18 cellular contexts compared by ENCODE assay signal in genomic region chr20:25626779-25627178, GRCh38. TPM values are rescaled to one million over a fixed set of nuclear protein-coding genes. Genes with fewer than 3 reads are reported as not detected.
DNase-seq lines count a peak whose midpoint lies in the region; ATAC-seq, FAIRE-seq and TF ChIP-seq lines count a peak whose summit lies in the region.
"Had no signal": no experiment of that assay in that cellular context is flagged by ENCODE, and none has a peak within 500 bp of the region (broad histone marks: within the 10 kb centered on the region; RNA-seq: fewer than 3 reads in every experiment).

No MANE protein-coding gene starts in this region.

- H3K27me3 ChIP-seq in endodermal cell (ENCODE audit: control insufficient read depth, insufficient read depth, low read length, poor library complexity, severe bottlenecking) (no peaks in the 10 kb centered on the region), esophagus squamous epithelium (no peaks in the 10 kb centered on the region)

- TF ChIP-seq CTCF in endodermal cell (conservative IDR thresholded peaks at IDR 0.05) (no peak), esophagus squamous epithelium (IDR thresholded peaks at IDR 0.05) (no peak)

- no peak overlapping the region for H3K27ac ChIP-seq in endodermal cell (ENCODE audit: low read depth, low read length)
- H3K27ac ChIP-seq in esophagus squamous epithelium: no peak overlapping the region

- H3K27ac Mint-ChIP-seq in endodermal cell: peak overlapping the region; percentile 89
- H3K27ac Mint-ChIP-seq in activated CD8-positive, alpha-beta T cell treated with anti-CD3 and anti-CD28 coated beads, Interleukin-2, amount 10 ng/mL, durations not matched to agents 7 days and 5 days: no peak overlapping the region
- H3K27ac Mint-ChIP-seq: B cell; CD4-positive, alpha-beta T cell; HFFc6 had no signal

- intact Hi-C loops in esophagus squamous epithelium (cut with DNase I): no loop called here

- no peak overlapping the region for H3K9ac ChIP-seq in endodermal cell (ENCODE audit: extremely low read depth, low read length, poor library complexity, severe bottlenecking)

- H3K36me3 ChIP-seq in endodermal cell (ENCODE audit: control insufficient read depth, insufficient read depth, low read length) (no peaks in the 10 kb centered on the region), esophagus squamous epithelium (no peaks in the 10 kb centered on the region)
- H3K36me3 ChIP-seq: HAP-1 had no signal

- no peak for FAIRE-seq in GM12892 (lab: Jason Lieb, UNC)
- FAIRE-seq: A204.1, D721Med, GM12878, HTR-8/SVneo had no signal

- H3K9me3 Mint-ChIP-seq in endodermal cell: peaks cover 40% of the 10 kb centered on the region
- H3K9me3 Mint-ChIP-seq in activated CD8-positive, alpha-beta T cell treated with anti-CD3 and anti-CD28 coated beads, Interleukin-2, amount 10 ng/mL, durations not matched to agents 7 days and 5 days (ENCODE audit: insufficient read depth): peaks cover 26% of the 10 kb centered on the region
- H3K9me3 Mint-ChIP-seq: HFFc6 had no signal

- H3K4me3 Mint-ChIP-seq in endodermal cell: peak overlapping the region; percentile 36
- no peak overlapping the region for H3K4me3 Mint-ChIP-seq in activated CD8-positive, alpha-beta T cell treated with anti-CD3 and anti-CD28 coated beads, Interleukin-2, amount 10 ng/mL, durations not matched to agents 7 days and 5 days
- H3K4me3 Mint-ChIP-seq: B cell, HFFc6 had no signal

- TF ChIP-seq POLR2A in GM12892 (IDR thresholded peaks at IDR 0.05; ENCODE audit: low read depth, low read length): no peak
- no peak for TF ChIP-seq POLR2A in esophagus squamous epithelium (IDR thresholded peaks at IDR 0.05)

- H3K4me3 ChIP-seq in endodermal cell (ENCODE audit: low read length) (peak overlapping the region; percentile 92), esophagus squamous epithelium (no peak overlapping the region)
- H3K4me3 ChIP-seq: GM12878, HAP-1 had no signal

- peaks cover 21% of the 10 kb centered on the region for H3K36me3 Mint-ChIP-seq in endodermal cell (ENCODE audit: low read depth)
- H3K36me3 Mint-ChIP-seq in activated CD8-positive, alpha-beta T cell treated with anti-CD3 and anti-CD28 coated beads, Interleukin-2, amount 10 ng/mL, durations not matched to agents 7 days and 5 days (ENCODE audit: low read depth): peaks cover 16% of the 10 kb centered on the region

- H3K4me1 Mint-ChIP-seq in endodermal cell: peaks cover 24% of the 10 kb centered on the region
- H3K4me1 Mint-ChIP-seq in activated CD8-positive, alpha-beta T cell treated with anti-CD3 and anti-CD28 coated beads, Interleukin-2, amount 10 ng/mL, durations not matched to agents 7 days and 5 days (ENCODE audit: low read depth): peaks cover 18% of the 10 kb centered on the region

- no peak for ATAC-seq in activated CD8-positive, alpha-beta T cell treated with anti-CD3 and anti-CD28 coated beads, Interleukin-2, amount 10 ng/mL, durations not matched to agents 7 days and 5 days
- ATAC-seq: GM12878 had no signal

- CTCF ChIA-PET in activated CD8-positive, alpha-beta T cell treated with anti-CD3 and anti-CD28 coated beads, Interleukin-2, amount 10 ng/mL, durations not matched to agents 7 days and 5 days (lab: Charles Lee): interaction anchor here (1.6 kb wide), 1 partner anchor 93 kb away, joined by 3 read pairs; no protein-coding TSS in a partner anchor

- POLR2A ChIA-PET in activated CD8-positive, alpha-beta T cell treated with anti-CD3 and anti-CD28 coated beads, Interleukin-2, amount 10 ng/mL, durations not matched to agents 7 days and 5 days (lab: Charles Lee): no interaction called here

- H3K9me3 ChIP-seq in endodermal cell (ENCODE audit: control insufficient read depth, low read length) (peaks cover 7% of the 10 kb centered on the region), esophagus squamous epithelium (no peaks in the 10 kb centered on the region)
- H3K9me3 ChIP-seq: HAP-1 had no signal

- DNase-seq in EL (peak; percentile 4), ELR (ENCODE audit: low read depth) (peak; percentile 16), NCI-H460 (ENCODE audit: extremely low read depth, low read depth) (peak; percentile 25), endodermal cell (peak; percentile 82), GM12892 (ENCODE audit: insufficient read length) (no peak), esophagus squamous epithelium (lab: John Stamatoyannopoulos, UW) (no peak)
- no peak for DNase-seq in activated CD8-positive, alpha-beta T cell treated with anti-CD3 and anti-CD28 coated beads, Interleukin-2, amount 10 ng/mL, durations not matched to agents 7 days and 5 days
- DNase-seq: C1 segment of cervical spinal cord; CD4-positive, alpha-beta T cell; DND-41; GOT3; HFFc6 had no signal

- H3K27me3 Mint-ChIP-seq in endodermal cell (ENCODE audit: insufficient read depth): peaks cover 7% of the 10 kb centered on the region
- no peaks in the 10 kb centered on the region for H3K27me3 Mint-ChIP-seq in activated CD8-positive, alpha-beta T cell treated with anti-CD3 and anti-CD28 coated beads, Interleukin-2, amount 10 ng/mL, durations not matched to agents 7 days and 5 days (ENCODE audit: low read depth)
- H3K27me3 Mint-ChIP-seq: B cell; CD4-positive, alpha-beta T cell had no signal

- H3K4me1 ChIP-seq in endodermal cell (ENCODE audit: control insufficient read depth, insufficient read depth, low read length): peaks cover 6% of the 10 kb centered on the region
- peaks cover 0 to 27% (median 11%) of the 10 kb centered on the region in 3 donors for H3K4me1 ChIP-seq in esophagus squamous epithelium

- WGBS in endodermal cell (ENCODE audit: insufficient coverage in 1 of 2, insufficient read length in 1 of 2), 2 experiments: 67 to 86% methylated on average over 8 to 9 of the region's 9 CpGs
- 84 to 85% methylated on average over 9 of the region's 9 CpGs for whole genome bisulfite sequencing in esophagus squamous epithelium, 2 donors

RNA-seq across cellular contexts. Expression of gene NANP, which starts 3.0 kb away (rescaled TPM):
- total RNA-seq in NCI-H460 (2014; rRNA removed; shearing (Covaris generic)): 9.7 and 14.7 TPM in 2 replicates
- polyA plus RNA-seq in NCI-H460 (2014; cell fraction: nucleus; rRNA removed): 7.2 and 9.8 TPM in 2 replicates
- total RNA-seq in endodermal cell: 10 to 100 TPM in 1 of 2 donors, 1 to 10 TPM in 1; 6.5 to 10.4 TPM
- polyA plus RNA-seq in endodermal cell (2013, experiment 1 of 2): 5.9 TPM
- polyA plus RNA-seq in endodermal cell (2013, experiment 2 of 2): 4.6 TPM
- total RNA-seq in activated CD8-positive, alpha-beta T cell treated with anti-CD3 and anti-CD28 coated beads, Interleukin-2, amount 10 ng/mL, durations not matched to agents 7 days and 5 days: 1 to 10 TPM; 4.9 to 5.0 TPM
- 4.1 TPM for polyA plus RNA-seq in GM12892 (2012; ENCODE audit: missing spikeins)
- 1 to 10 TPM; 2.1 to 5.4 (median 4.8) TPM for total RNA-seq in esophagus squamous epithelium

RNA-seq across cellular contexts. Expression of gene NINL, which starts 41.4 kb away (rescaled TPM):
- 1.6 and 2.8 TPM in 2 replicates for total RNA-seq in NCI-H460 (2014; rRNA removed; shearing (Covaris generic))
- 3.0 and 3.8 TPM in 2 replicates for polyA plus RNA-seq in NCI-H460 (2014; cell fraction: nucleus; rRNA removed)
- total RNA-seq in endodermal cell (100 to 1,000 TPM in 1 of 2 donors, 10 to 100 TPM in 1; 78.5 to 101 TPM), esophagus squamous epithelium (10 to 100 TPM in 1 of 4 donors, 1 to 10 TPM in 3; 2.5 to 11.6 (median 4.7) TPM)
- 48.7 TPM for polyA plus RNA-seq in endodermal cell (2013, experiment 1 of 2)
- polyA plus RNA-seq in endodermal cell (2013, experiment 2 of 2): 43.3 TPM
- 1 to 10 TPM; 2.1 to 2.2 TPM for total RNA-seq in activated CD8-positive, alpha-beta T cell treated with anti-CD3 and anti-CD28 coated beads, Interleukin-2, amount 10 ng/mL, durations not matched to agents 7 days and 5 days
- polyA plus RNA-seq in GM12892 (2012; ENCODE audit: missing spikeins): 1.7 TPM

Comparison
In these comparisons a context has a peak if more than half of its experiments do, and no peak if none do; other contexts are left out.
1. DNase-seq: peak in EL (single experiment), ELR (single experiment), NCI-H460 (single experiment) and endodermal cell (single experiment); none in activated CD8-positive, alpha-beta T cell treated with anti-CD3 and anti-CD28 coated beads, Interleukin-2, amount 10 ng/mL, durations not matched to agents 7 days and 5 days (single experiment), GM12892 (single experiment) and esophagus squamous epithelium (single experiment).
2. RNA of gene NINL, which starts 41.4 kb away (total RNA-seq): 78.5 to 101 TPM in endodermal cell; 2.5 to 11.6 TPM in esophagus squamous epithelium, 1.6 to 2.8 TPM in NCI-H460 and 2.1 to 2.2 TPM in activated CD8-positive, alpha-beta T cell treated with anti-CD3 and anti-CD28 coated beads, Interleukin-2, amount 10 ng/mL, durations not matched to agents 7 days and 5 days; every median in the first group is over 4 times any median in the second.